ENCODE assay signal across 8 cellular contexts in the genomic region with DNA sequence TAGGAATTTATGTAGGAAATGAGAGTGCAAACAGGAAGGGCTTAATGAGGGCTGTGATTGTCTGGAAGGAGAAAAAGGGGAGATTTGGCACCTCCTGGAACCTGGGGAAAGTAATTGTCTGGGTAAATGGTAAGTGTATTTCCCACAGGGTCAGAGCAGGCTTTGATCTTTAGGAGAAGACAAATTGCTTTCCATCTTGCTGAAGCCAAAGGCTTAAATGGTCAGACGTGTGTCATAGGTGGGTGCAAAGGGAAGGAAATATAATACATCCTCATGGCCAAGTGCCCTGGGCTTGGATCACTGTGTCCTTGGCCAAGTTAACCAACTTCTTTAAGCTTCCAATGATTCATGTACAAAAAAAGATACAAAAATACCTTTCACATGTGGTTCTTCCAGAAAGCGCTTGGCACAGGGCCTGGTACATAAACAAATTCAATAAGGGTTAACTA. TPM values are rescaled to one million over a fixed set of nuclear protein-coding genes. Genes with fewer than 3 reads are reported as not detected.
DNase-seq lines count a peak whose midpoint lies in the region; ATAC-seq lines count a peak whose summit lies in the region.
"Had no signal": no experiment of that assay in that cellular context is flagged by ENCODE, and none has a peak within 500 bp of the region (broad histone marks: within the 10 kb centered on the region; RNA-seq: fewer than 3 reads in every experiment).

No MANE protein-coding gene starts in this region.

- DNase-seq in ELR (ENCODE audit: low read depth) (peak; percentile 44), RPMI7951 (ENCODE audit: low read depth) (peak; percentile 75), fibroblast of gingiva (ENCODE audit: low read depth) (peak; percentile 97), renal cortical epithelial cell (ENCODE audit: low read depth) (peak; percentile 45)
- DNase-seq in stimulated activated naive CD4-positive, alpha-beta T cell treated with Interleukin-2 at 50 U/mL for 16 hours (lab: John Stamatoyannopoulos, UW) = no peak
- DNase-seq: T-helper 9 cell had no signal

- ATAC-seq in GM21717 (IDR thresholded peaks at IDR 0.05; ENCODE audit: unreplicated experiment) = no peak
- ATAC-seq in GM21723 (IDR thresholded peaks at IDR 0.05; ENCODE audit: unreplicated experiment) = no peak

RNA-seq across cellular contexts. Expression of a gene that starts 1.3 kb away (rescaled TPM):
- 34.5 and 51.2 TPM in 2 replicates for total RNA-seq in RPMI7951 (2014; rRNA removed; shearing (Covaris generic))
- total RNA-seq in renal cortical epithelial cell = 34.0 and 69.3 TPM in 2 replicates

RNA-seq across cellular contexts. Expression of a gene that starts 22.7 kb away (rescaled TPM):
- 0.10 TPM in 1 of 2 replicates, not detected in the other for total RNA-seq in RPMI7951 (2014; rRNA removed; shearing (Covaris generic))
- total RNA-seq in renal cortical epithelial cell = 0.05 TPM in 1 of 2 replicates, not detected in the other

RNA-seq across cellular contexts. Expression of a gene that starts 47.2 kb away (rescaled TPM):
- 1.5 and 2.6 TPM in 2 replicates for total RNA-seq in RPMI7951 (2014; rRNA removed; shearing (Covaris generic))
- 0.30 and 2.6 TPM in 2 replicates for total RNA-seq in renal cortical epithelial cell
